In the genomic region with DNA sequence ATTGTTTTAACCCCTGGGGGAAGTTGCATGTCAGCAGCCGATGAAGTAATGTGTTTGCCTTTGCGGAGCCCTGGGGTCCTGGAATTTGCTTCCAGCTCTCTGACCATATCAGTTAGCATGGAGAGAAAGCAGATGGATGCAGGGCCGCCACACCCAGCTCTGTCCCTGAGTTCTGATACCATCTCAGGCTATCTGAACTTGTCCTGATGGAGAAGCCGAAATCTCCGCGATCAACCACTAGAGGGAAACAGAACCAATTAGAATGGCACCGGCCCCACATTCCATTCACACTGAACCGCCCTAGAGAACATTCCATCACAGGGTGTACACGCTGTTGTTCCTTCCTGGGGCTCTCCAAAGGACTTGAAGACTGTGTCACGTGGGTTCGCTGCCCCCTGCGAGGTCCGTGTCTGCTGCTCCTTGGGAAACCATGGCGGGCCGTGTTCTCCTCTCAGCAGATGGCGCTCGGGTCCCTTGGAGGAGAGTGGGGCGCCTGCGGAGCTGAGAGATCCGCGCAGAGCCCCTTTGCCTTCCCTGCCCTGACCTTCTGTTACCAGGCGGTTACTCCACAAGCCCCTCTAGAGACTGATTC, we compare ENCODE assay signal across 8 cellular contexts.
A peak's percentile ranks its signal among the peaks of the same experiment; 100 is the strongest.
DNase-seq lines count a peak whose midpoint lies in the region; ATAC-seq and TF ChIP-seq lines count a peak whose summit lies in the region.

No MANE protein-coding gene starts in this region.

- H3K4me1 ChIP-seq in iPS-15b (ENCODE audit: control insufficient read depth, insufficient read depth, low read length): peaks cover 10% of the 10 kb centered on the region

- peak overlapping the region; percentile 48 for H3K4me3 ChIP-seq in iPS-15b (ENCODE audit: low read depth, low read length)

- H3K4me3 Mint-ChIP-seq in MCF 10A (ENCODE audit: unreplicated experiment): no peak overlapping the region

- TF ChIP-seq CTCF in MCF 10A (IDR thresholded peaks at IDR 0.05; ENCODE audit: unreplicated experiment): peak; percentile 45

- CTCF ChIA-PET in MCF 10A (lab: Yijun Ruan, JAX): interaction anchor here (0.6 to 19.1 kb wide), 31 partner anchors 10 to 791 kb away, joined by 3 to 304 read pairs (median 4); partner anchors contain the start of gene GCLM

- H3K9me3 ChIP-seq in iPS-15b (ENCODE audit: control insufficient read depth, insufficient read depth, low read length): no peaks in the 10 kb centered on the region

- peak; percentile 98 for DNase-seq in ELR (ENCODE audit: low read depth)
- DNase-seq in HS-5 (ENCODE audit: low read depth): peak; percentile 79
- DNase-seq in MCF 10A (ENCODE audit: unreplicated experiment): peak; percentile 90
- peak; percentile 92 for DNase-seq in sciatic nerve (ENCODE audit: low spot score)

- H3K27me3 ChIP-seq in iPS-15b (ENCODE audit: control insufficient read depth, insufficient read depth, low read length): no peaks in the 10 kb centered on the region

- no TSS peak for BruUV-seq in MCF 10A (replicated peaks; lab: Mats Ljungman, UMichigan)

- ATAC-seq in SK-N-SH treated with all-trans-retinoic acid at 6 μM for 48 hours: peak; percentile 92
- ATAC-seq in sciatic nerve: peak; percentile 97
- no peak for ATAC-seq in HG03159 (IDR thresholded peaks at IDR 0.05; ENCODE audit: unreplicated experiment)
- ATAC-seq in HG03025 (IDR thresholded peaks at IDR 0.05; ENCODE audit: low FRiP score, unreplicated experiment): no peak

- no peaks in the 10 kb centered on the region for H3K9me3 Mint-ChIP-seq in MCF 10A (ENCODE audit: unreplicated experiment)

- H3K36me3 Mint-ChIP-seq in MCF 10A (ENCODE audit: insufficient read depth, unreplicated experiment): no peaks in the 10 kb centered on the region

- intact Hi-C loops in MCF 10A (cut with micrococcal nuclease): loop anchor here (1.0 to 2.0 kb wide), 4 partner anchors 16 to 419 kb away; partner anchors contain the start of gene ARHGAP29
- intact Hi-C loops in sciatic nerve (cut with DNase I): no loop called here

- POLR2A ChIA-PET in MCF 10A (lab: Yijun Ruan, JAX): interaction anchor here (0.6 to 1.3 kb wide), 4 partner anchors 9 to 418 kb away, joined by 3 to 7 read pairs (median 3); no protein-coding TSS in a partner anchor

- peak overlapping the region; percentile 51 for H3K27ac Mint-ChIP-seq in MCF 10A (ENCODE audit: low read depth, unreplicated experiment)

- H3K36me3 ChIP-seq in iPS-15b (ENCODE audit: control insufficient read depth, insufficient read depth, low read length): no peaks in the 10 kb centered on the region

- H3K27me3 Mint-ChIP-seq in MCF 10A (ENCODE audit: insufficient read depth, unreplicated experiment): no peaks in the 10 kb centered on the region

- peaks cover 18% of the 10 kb centered on the region for H3K4me1 Mint-ChIP-seq in MCF 10A (ENCODE audit: insufficient read depth, unreplicated experiment)

- no peak overlapping the region for H3K9ac ChIP-seq in iPS-15b (ENCODE audit: low read depth, low read length)

TF ChIP-seq in SK-N-SH treated with all-trans-retinoic acid at 6 μM for 48 hours, 23 proteins besides CTCF, POLR2A, EP300 and RAD21:
- peak; percentile 67; the same call in 1 of the 2 replicates for TF ChIP-seq CSDC2 (CRISPR knock-in tag; IDR thresholded peaks at IDR 0.05)
- TF ChIP-seq ZFP3 (CRISPR knock-in tag; IDR thresholded peaks at IDR 0.05): no peak
- TF ChIP-seq TSHZ2 (CRISPR knock-in tag; IDR thresholded peaks at IDR 0.05): 0 out of 2 replicates have a peak, but pooled peaks have one; percentile 20
- TF ChIP-seq, protein P1, sequence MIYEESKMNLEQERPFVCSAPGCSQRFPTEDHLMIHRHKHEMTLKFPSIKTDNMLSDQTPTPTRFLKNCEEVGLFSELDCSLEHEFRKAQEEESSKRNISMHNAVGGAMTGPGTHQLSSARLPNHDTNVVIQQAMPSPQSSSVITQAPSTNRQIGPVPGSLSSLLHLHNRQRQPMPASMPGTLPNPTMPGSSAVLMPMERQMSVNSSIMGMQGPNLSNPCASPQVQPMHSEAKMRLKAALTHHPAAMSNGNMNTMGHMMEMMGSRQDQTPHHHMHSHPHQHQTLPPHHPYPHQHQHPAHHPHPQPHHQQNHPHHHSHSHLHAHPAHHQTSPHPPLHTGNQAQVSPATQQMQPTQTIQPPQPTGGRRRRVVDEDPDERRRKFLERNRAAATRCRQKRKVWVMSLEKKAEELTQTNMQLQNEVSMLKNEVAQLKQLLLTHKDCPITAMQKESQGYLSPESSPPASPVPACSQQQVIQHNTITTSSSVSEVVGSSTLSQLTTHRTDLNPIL (CRISPR knock-in tag; IDR thresholded peaks at IDR 0.05; ENCODE audit: low read depth): no peak
- 0 out of 2 replicates have a peak, but pooled peaks have one; percentile 19 for TF ChIP-seq GLIS3 (CRISPR knock-in tag; IDR thresholded peaks at IDR 0.05)
- TF ChIP-seq ISL1 (CRISPR knock-in tag; IDR thresholded peaks at IDR 0.05): peak; percentile 81
- TF ChIP-seq ZNF8 (CRISPR knock-in tag; IDR thresholded peaks at IDR 0.05): no peak
- peak; percentile 53 for TF ChIP-seq TCF4 (CRISPR knock-in tag; IDR thresholded peaks at IDR 0.05; ENCODE audit: borderline replicate concordance)
- TF ChIP-seq ZNF70 (CRISPR knock-in tag; IDR thresholded peaks at IDR 0.05): no peak
- TF ChIP-seq, protein P2, sequence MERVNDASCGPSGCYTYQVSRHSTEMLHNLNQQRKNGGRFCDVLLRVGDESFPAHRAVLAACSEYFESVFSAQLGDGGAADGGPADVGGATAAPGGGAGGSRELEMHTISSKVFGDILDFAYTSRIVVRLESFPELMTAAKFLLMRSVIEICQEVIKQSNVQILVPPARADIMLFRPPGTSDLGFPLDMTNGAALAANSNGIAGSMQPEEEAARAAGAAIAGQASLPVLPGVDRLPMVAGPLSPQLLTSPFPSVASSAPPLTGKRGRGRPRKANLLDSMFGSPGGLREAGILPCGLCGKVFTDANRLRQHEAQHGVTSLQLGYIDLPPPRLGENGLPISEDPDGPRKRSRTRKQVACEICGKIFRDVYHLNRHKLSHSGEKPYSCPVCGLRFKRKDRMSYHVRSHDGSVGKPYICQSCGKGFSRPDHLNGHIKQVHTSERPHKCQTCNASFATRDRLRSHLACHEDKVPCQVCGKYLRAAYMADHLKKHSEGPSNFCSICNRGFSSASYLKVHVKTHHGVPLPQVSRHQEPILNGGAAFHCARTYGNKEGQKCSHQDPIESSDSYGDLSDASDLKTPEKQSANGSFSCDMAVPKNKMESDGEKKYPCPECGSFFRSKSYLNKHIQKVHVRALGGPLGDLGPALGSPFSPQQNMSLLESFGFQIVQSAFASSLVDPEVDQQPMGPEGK (CRISPR knock-in tag; IDR thresholded peaks at IDR 0.05; ENCODE audit: borderline replicate concordance): no peak
- no peak for TF ChIP-seq SNAI2 (CRISPR knock-in tag; IDR thresholded peaks at IDR 0.05)
- TF ChIP-seq ARNTL (CRISPR knock-in tag; IDR thresholded peaks at IDR 0.05; ENCODE audit: borderline replicate concordance, low read depth): no peak
- TF ChIP-seq, protein P3, sequence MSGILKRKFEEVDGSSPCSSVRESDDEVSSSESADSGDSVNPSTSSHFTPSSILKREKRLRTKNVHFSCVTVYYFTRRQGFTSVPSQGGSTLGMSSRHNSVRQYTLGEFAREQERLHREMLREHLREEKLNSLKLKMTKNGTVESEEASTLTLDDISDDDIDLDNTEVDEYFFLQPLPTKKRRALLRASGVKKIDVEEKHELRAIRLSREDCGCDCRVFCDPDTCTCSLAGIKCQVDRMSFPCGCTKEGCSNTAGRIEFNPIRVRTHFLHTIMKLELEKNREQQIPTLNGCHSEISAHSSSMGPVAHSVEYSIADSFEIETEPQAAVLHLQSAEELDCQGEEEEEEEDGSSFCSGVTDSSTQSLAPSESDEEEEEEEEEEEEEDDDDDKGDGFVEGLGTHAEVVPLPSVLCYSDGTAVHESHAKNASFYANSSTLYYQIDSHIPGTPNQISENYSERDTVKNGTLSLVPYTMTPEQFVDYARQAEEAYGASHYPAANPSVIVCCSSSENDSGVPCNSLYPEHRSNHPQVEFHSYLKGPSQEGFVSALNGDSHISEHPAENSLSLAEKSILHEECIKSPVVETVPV (CRISPR knock-in tag; IDR thresholded peaks at IDR 0.05): 0 out of 2 replicates have a peak, but pooled peaks have one; percentile 27

Comparison
In these comparisons a context has a peak if more than half of its experiments do, and no peak if none do; other contexts are left out.
1. ATAC-seq: peak in SK-N-SH treated with all-trans-retinoic acid at 6 μM for 48 hours (single experiment) and sciatic nerve (single experiment); none in HG03159 (single experiment) and HG03025 (single experiment).
2. Peak in every context shown above with its lines, with median percentiles within 50 percentile points of each other: DNase-seq.